Comparison of ENCODE assay signal across 4 cellular contexts in the genomic region with DNA sequence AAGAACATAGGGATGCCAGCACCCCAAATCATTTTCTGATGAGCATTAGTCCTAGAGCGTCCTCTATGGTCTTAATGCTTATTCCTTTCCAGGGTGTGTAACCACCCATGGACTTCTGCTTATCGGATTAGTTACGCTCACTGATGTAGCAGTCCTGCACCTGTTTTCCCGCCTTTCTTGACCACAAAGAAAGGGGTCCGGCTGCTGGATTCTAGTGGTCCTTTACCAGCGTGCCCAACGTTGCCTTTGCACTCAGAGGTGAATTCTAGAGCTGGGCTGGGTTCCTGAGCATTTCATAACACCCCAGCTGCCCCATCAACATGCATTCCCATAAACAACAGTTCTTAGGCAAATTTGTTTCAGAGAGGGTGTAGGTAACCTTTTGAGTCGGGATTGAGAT. TPM values are rescaled to one million over a fixed set of nuclear protein-coding genes. Genes with fewer than 3 reads are reported as not detected.
"Had no signal": no experiment of that assay in that cellular context is flagged by ENCODE, and none has a peak within 500 bp of the region (broad histone marks: within the 10 kb centered on the region; RNA-seq: fewer than 3 reads in every experiment).

No MANE protein-coding gene starts in this region.

RNA-seq across cellular contexts. Expression of a gene that starts 56.3 kb away (rescaled TPM):
- total RNA-seq: LHCN-M2, M059J, MCF 10A, NCI-H460 had no signal
